Comparison of ENCODE assay signal across 8 cellular contexts in genomic region chr2:218218409-218219185, GRCh38. TPM values are rescaled to one million over a fixed set of nuclear protein-coding genes. Genes with fewer than 3 reads are reported as not detected.
A peak's percentile ranks its signal among the peaks of the same experiment; 100 is the strongest.
DNase-seq lines count a peak whose midpoint lies in the region; ATAC-seq and TF ChIP-seq lines count a peak whose summit lies in the region.

No MANE protein-coding gene starts in this region.

- no peak overlapping the region for H3K23ac ChIP-seq in trophoblast cell (ENCODE audit: low read length)

- no peak overlapping the region for H2BK5ac ChIP-seq in trophoblast cell (ENCODE audit: low read depth, low read length, poor library complexity)

- H3K4ac ChIP-seq in trophoblast cell (ENCODE audit: low read depth, low read length): peak overlapping the region; percentile 100

- peak overlapping the region; percentile 99 for H3K27ac Mint-ChIP-seq in endothelial cell (ENCODE audit: unreplicated experiment)

- no peak overlapping the region for H2AK5ac ChIP-seq in trophoblast cell (ENCODE audit: low read length)

- no peak for TF ChIP-seq CTCF in endothelial cell (IDR thresholded peaks at IDR 0.05; ENCODE audit: unreplicated experiment)

- H3K4me1 Mint-ChIP-seq in endothelial cell (ENCODE audit: unreplicated experiment): peaks cover 62% of the 10 kb centered on the region

- H3K79me1 ChIP-seq in trophoblast cell (ENCODE audit: low read length): peaks cover 16% of the 10 kb centered on the region

- no peak overlapping the region for H2BK12ac ChIP-seq in trophoblast cell (ENCODE audit: low read length)

- H4K8ac ChIP-seq in trophoblast cell (ENCODE audit: low read depth, low read length): no peak overlapping the region

- no peak overlapping the region for H3K9ac ChIP-seq in trophoblast cell (ENCODE audit: low read length)

- H3K14ac ChIP-seq in trophoblast cell (ENCODE audit: low read length): peak overlapping the region; percentile 96

- peak overlapping the region; percentile 74 for H3K4me2 ChIP-seq in trophoblast cell (ENCODE audit: low read length)

- DNase-seq in SJCRH30 (no peak), endothelial cell (ENCODE audit: low spot score) (no peak), trophoblast cell (peak; percentile 44 to 71), NCI-H2196 treated with DMSO at 0.1 percent for 48 hours (lab: John Stamatoyannopoulos, UW; ENCODE audit: unreplicated experiment) (no peak), C1 segment of cervical spinal cord (lab: John Stamatoyannopoulos, UW) (no peak)

- H3K9me3 ChIP-seq in SJCRH30 (replicated peaks) (no peaks in the 10 kb centered on the region), trophoblast cell (ENCODE audit: insufficient read depth, low read depth, low read length) (no peaks in the 10 kb centered on the region)

- H3K36me3 Mint-ChIP-seq in endothelial cell (ENCODE audit: low read depth, unreplicated experiment): peaks cover 34% of the 10 kb centered on the region

- peaks cover 22% of the 10 kb centered on the region for H3K27me3 Mint-ChIP-seq in endothelial cell (ENCODE audit: unreplicated experiment)

- ATAC-seq in GM18858 (IDR thresholded peaks at IDR 0.05; ENCODE audit: unreplicated experiment) (peak; percentile 37), HG03045 (IDR thresholded peaks at IDR 0.05; ENCODE audit: unreplicated experiment) (peak; percentile 51)

- H3K4me1 ChIP-seq in ACC112 (ENCODE audit: control insufficient read depth, insufficient read depth, low read length, unreplicated experiment) (peaks cover 47% of the 10 kb centered on the region), SJCRH30 (no peaks in the 10 kb centered on the region), trophoblast cell (ENCODE audit: control insufficient read depth in 1 of 2, insufficient read depth in 2 of 2, low read length in 2 of 2) (peaks cover 13 to 22% of the 10 kb centered on the region in 2 experiments)

- WGBS in trophoblast cell (ENCODE audit: extremely low coverage, insufficient coverage, insufficient read length): no CpG with 5 or more reads among the region's 3 CpGs

- H3K4me3 Mint-ChIP-seq in endothelial cell (ENCODE audit: unreplicated experiment): peak overlapping the region; percentile 99

- no peak overlapping the region for H2AFZ ChIP-seq in ACC112 (ENCODE audit: low read length, unreplicated experiment)
- H2AFZ ChIP-seq in trophoblast cell (ENCODE audit: insufficient read depth, low read length, poor library complexity): no peak overlapping the region

- H3K27me3 ChIP-seq in ACC112 (ENCODE audit: insufficient read depth, low read length) (no peaks in the 10 kb centered on the region), SJCRH30 (no peaks in the 10 kb centered on the region), trophoblast cell (ENCODE audit: insufficient read depth, low read length) (no peaks in the 10 kb centered on the region)

- no peak overlapping the region for H4K12ac ChIP-seq in trophoblast cell (ENCODE audit: low read depth, low read length)

- H3K18ac ChIP-seq in trophoblast cell (ENCODE audit: low read length): no peak overlapping the region

- H3K4me3 ChIP-seq in ACC112 (ENCODE audit: low read depth, low read length) (peak overlapping the region; percentile 99), SJCRH30 (peak overlapping the region; percentile 98), trophoblast cell (ENCODE audit: low read depth, low read length) (no peak overlapping the region)

- H3K36me3 ChIP-seq in ACC112 (ENCODE audit: insufficient read depth, low read length) (0 out of 2 replicates have a peak, but pooled peaks cover 15% of the 10 kb centered on the region), SJCRH30 (peaks cover 11% of the 10 kb centered on the region), trophoblast cell (ENCODE audit: control insufficient read depth in 1 of 2, insufficient read depth in 2 of 2, low read length in 2 of 2) (peaks cover 4 to 9% of the 10 kb centered on the region in 2 experiments)

- H4K91ac ChIP-seq in trophoblast cell (ENCODE audit: low read depth, low read length): no peak overlapping the region

- H2BK120ac ChIP-seq in trophoblast cell (ENCODE audit: insufficient read depth, low read length, poor library complexity): no peak overlapping the region

- H3K79me2 ChIP-seq in ACC112 (ENCODE audit: control insufficient read depth, insufficient read depth, low read length, unreplicated experiment) (peaks cover 73% of the 10 kb centered on the region), trophoblast cell (ENCODE audit: control insufficient read depth, insufficient read depth, low read length, poor library complexity) (peaks cover 35% of the 10 kb centered on the region)

- H3K9me3 Mint-ChIP-seq in endothelial cell (ENCODE audit: unreplicated experiment): no peaks in the 10 kb centered on the region

- peak overlapping the region; percentile 93 for H3K27ac ChIP-seq in ACC112 (ENCODE audit: low read depth, low read length)
- no peak overlapping the region for H3K27ac ChIP-seq in SJCRH30
- H3K27ac ChIP-seq in trophoblast cell (ENCODE audit: low read depth, low read length): peak overlapping the region; percentile 91

RNA-seq across cellular contexts. Expression of gene ARPC2, which starts 1.6 kb away (rescaled TPM):
- 141 and 150 TPM in 2 replicates for total RNA-seq in SJCRH30 (2014; rRNA removed; shearing (Covaris generic))
- 468 TPM for total RNA-seq in endothelial cell (ENCODE audit: unreplicated experiment)
- 573 and 598 TPM in 2 replicates for polyA plus RNA-seq in trophoblast cell (2013)

RNA-seq across cellular contexts. Expression of gene GPBAR1, which starts 42.2 kb away (rescaled TPM):
- 0.24 and 0.25 TPM in 2 replicates for total RNA-seq in SJCRH30 (2014; rRNA removed; shearing (Covaris generic))
- total RNA-seq in endothelial cell (ENCODE audit: unreplicated experiment): 0.77 TPM
- 0.23 and 0.40 TPM in 2 replicates for polyA plus RNA-seq in trophoblast cell (2013)

RNA-seq across cellular contexts. Expression of gene AAMP, which starts 51.3 kb away (rescaled TPM):
- total RNA-seq in SJCRH30 (2014; rRNA removed; shearing (Covaris generic)): 125 and 149 TPM in 2 replicates
- 67.6 TPM for total RNA-seq in endothelial cell (ENCODE audit: unreplicated experiment)
- 66.7 and 67.0 TPM in 2 replicates for polyA plus RNA-seq in trophoblast cell (2013)

RNA-seq across cellular contexts. Expression of gene PNKD, which starts 51.7 kb away (rescaled TPM):
- total RNA-seq in SJCRH30 (2014; rRNA removed; shearing (Covaris generic)): 49.8 and 57.9 TPM in 2 replicates
- total RNA-seq in endothelial cell (ENCODE audit: unreplicated experiment): 31.7 TPM
- 62.6 and 65.9 TPM in 2 replicates for polyA plus RNA-seq in trophoblast cell (2013)

RNA-seq across cellular contexts. Expression of gene CXCR1, which starts 51.8 kb away (rescaled TPM):
- not detected in 2 replicates for total RNA-seq in SJCRH30 (2014; rRNA removed; shearing (Covaris generic))
- not detected for total RNA-seq in endothelial cell (ENCODE audit: unreplicated experiment)
- polyA plus RNA-seq in trophoblast cell (2013): not detected in 2 replicates

Comparison
In these comparisons a context has a peak if more than half of its experiments do, and no peak if none do; other contexts are left out.
1. DNase-seq: peak in trophoblast cell (2 of 2); none in SJCRH30 (0 of 2), endothelial cell (single experiment), NCI-H2196 treated with DMSO at 0.1 percent for 48 hours (single experiment) and C1 segment of cervical spinal cord (0 of 14).